Comparison of ENCODE assay signal across 1 cellular context in the genomic region with DNA sequence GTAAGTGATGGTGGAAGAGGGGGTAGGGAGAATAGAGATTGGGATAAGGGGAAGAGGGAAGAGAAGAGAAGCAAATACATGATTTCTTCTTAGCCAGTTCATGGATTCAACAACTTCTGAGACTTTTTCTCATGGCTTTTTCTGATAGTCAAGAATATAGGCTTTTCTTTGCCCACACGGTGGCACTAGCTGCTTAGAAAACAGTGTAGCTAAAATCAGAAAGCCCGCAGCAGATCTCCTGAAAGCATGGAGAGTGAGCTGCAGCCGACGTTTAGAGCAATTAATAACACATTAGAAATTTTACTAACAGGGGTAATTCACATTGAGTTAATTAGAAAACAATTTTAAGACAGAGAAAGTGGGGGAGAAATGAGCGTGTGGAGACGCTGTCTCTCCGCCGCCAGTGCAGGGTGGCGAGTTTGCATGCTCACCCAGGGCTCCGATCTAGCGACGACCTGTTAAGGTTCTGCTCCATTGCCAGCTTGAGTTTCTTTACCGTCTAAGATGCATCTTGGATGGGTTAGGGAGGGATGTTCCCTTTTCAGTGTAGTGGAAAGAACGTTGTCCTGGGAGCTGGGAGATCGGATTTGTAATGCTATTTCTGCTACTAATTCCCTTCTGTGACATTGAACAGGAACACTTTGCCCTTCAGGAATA.
TF ChIP-seq lines count a peak whose summit lies in the region.

No MANE protein-coding gene starts in this region.

TF ChIP-seq in GM12878, 131 proteins besides CTCF, POLR2A, EP300 and RAD21:
- TF ChIP-seq, protein P1, sequence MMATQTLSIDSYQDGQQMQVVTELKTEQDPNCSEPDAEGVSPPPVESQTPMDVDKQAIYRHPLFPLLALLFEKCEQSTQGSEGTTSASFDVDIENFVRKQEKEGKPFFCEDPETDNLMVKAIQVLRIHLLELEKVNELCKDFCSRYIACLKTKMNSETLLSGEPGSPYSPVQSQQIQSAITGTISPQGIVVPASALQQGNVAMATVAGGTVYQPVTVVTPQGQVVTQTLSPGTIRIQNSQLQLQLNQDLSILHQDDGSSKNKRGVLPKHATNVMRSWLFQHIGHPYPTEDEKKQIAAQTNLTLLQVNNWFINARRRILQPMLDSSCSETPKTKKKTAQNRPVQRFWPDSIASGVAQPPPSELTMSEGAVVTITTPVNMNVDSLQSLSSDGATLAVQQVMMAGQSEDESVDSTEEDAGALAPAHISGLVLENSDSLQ (IDR thresholded peaks at IDR 0.05), result no peak
- TF ChIP-seq, protein P2, sequence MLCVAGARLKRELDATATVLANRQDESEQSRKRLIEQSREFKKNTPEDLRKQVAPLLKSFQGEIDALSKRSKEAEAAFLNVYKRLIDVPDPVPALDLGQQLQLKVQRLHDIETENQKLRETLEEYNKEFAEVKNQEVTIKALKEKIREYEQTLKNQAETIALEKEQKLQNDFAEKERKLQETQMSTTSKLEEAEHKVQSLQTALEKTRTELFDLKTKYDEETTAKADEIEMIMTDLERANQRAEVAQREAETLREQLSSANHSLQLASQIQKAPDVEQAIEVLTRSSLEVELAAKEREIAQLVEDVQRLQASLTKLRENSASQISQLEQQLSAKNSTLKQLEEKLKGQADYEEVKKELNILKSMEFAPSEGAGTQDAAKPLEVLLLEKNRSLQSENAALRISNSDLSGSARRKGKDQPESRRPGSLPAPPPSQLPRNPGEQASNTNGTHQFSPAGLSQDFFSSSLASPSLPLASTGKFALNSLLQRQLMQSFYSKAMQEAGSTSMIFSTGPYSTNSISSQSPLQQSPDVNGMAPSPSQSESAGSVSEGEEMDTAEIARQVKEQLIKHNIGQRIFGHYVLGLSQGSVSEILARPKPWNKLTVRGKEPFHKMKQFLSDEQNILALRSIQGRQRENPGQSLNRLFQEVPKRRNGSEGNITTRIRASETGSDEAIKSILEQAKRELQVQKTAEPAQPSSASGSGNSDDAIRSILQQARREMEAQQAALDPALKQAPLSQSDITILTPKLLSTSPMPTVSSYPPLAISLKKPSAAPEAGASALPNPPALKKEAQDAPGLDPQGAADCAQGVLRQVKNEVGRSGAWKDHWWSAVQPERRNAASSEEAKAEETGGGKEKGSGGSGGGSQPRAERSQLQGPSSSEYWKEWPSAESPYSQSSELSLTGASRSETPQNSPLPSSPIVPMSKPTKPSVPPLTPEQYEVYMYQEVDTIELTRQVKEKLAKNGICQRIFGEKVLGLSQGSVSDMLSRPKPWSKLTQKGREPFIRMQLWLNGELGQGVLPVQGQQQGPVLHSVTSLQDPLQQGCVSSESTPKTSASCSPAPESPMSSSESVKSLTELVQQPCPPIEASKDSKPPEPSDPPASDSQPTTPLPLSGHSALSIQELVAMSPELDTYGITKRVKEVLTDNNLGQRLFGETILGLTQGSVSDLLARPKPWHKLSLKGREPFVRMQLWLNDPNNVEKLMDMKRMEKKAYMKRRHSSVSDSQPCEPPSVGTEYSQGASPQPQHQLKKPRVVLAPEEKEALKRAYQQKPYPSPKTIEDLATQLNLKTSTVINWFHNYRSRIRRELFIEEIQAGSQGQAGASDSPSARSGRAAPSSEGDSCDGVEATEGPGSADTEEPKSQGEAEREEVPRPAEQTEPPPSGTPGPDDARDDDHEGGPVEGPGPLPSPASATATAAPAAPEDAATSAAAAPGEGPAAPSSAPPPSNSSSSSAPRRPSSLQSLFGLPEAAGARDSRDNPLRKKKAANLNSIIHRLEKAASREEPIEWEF (IDR thresholded peaks at IDR 0.05; ENCODE audit: insufficient replicate concordance, low read depth, low read length), result no peak
- TF ChIP-seq CBX5 (IDR thresholded peaks at IDR 0.05; ENCODE audit: low read depth) (no peak), ATF7 (IDR thresholded peaks at IDR 0.05; ENCODE audit: low read depth) (no peak), STAT3 (IDR thresholded peaks at IDR 0.05; ENCODE audit: low read depth, low read length) (0 out of 2 replicates have a peak, but pooled peaks have one; percentile 16), SMC3 (IDR thresholded peaks at IDR 0.05; ENCODE audit: borderline replicate concordance, low read length) (peak; percentile 78; the same call in 1 of the 2 replicates), YY1 (IDR thresholded peaks at IDR 0.05; ENCODE audit: low read depth, low read length) (0 out of 2 replicates have a peak, but pooled peaks have one; percentile 15), SIX5 (IDR thresholded peaks at IDR 0.05; ENCODE audit: low read depth, low read length, severe bottlenecking) (no peak), TCF3 (IDR thresholded peaks at IDR 0.05; ENCODE audit: borderline replicate concordance, insufficient read depth, low read depth, low read length) (no peak)
- TF ChIP-seq, protein P3, sequence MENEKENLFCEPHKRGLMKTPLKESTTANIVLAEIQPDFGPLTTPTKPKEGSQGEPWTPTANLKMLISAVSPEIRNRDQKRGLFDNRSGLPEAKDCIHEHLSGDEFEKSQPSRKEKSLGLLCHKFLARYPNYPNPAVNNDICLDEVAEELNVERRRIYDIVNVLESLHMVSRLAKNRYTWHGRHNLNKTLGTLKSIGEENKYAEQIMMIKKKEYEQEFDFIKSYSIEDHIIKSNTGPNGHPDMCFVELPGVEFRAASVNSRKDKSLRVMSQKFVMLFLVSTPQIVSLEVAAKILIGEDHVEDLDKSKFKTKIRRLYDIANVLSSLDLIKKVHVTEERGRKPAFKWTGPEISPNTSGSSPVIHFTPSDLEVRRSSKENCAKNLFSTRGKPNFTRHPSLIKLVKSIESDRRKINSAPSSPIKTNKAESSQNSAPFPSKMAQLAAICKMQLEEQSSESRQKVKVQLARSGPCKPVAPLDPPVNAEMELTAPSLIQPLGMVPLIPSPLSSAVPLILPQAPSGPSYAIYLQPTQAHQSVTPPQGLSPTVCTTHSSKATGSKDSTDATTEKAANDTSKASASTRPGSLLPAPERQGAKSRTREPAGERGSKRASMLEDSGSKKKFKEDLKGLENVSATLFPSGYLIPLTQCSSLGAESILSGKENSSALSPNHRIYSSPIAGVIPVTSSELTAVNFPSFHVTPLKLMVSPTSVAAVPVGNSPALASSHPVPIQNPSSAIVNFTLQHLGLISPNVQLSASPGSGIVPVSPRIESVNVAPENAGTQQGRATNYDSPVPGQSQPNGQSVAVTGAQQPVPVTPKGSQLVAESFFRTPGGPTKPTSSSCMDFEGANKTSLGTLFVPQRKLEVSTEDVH (IDR thresholded peaks at IDR 0.05; ENCODE audit: low read depth, partially characterized antibody), result no peak
TF ChIP-seq in GM12878: peak in this region for 3.
